In genomic region chr11:62727007-62727832, GRCh38 we compare ENCODE assay signal across 8 cellular contexts. TPM values are rescaled to one million over a fixed set of nuclear protein-coding genes. Genes with fewer than 3 reads are reported as not detected.
DNase-seq lines count a peak whose midpoint lies in the region; ATAC-seq, FAIRE-seq and TF ChIP-seq lines count a peak whose summit lies in the region.

HNRNPUL2 (minus strand) TSS chr11:62727457; CDS start chr11:62727156, 301 bp downstream.

- ATAC-seq in HG02852 (IDR thresholded peaks at IDR 0.05; ENCODE audit: unreplicated experiment) = peak; percentile 64
- peak; percentile 93 to 97 (median 94) for ATAC-seq in heart right ventricle

- peak in 1 of 6 experiments; percentile 3 for TF ChIP-seq CTCF in adrenal gland (IDR thresholded peaks at IDR 0.05)
- TF ChIP-seq CTCF in heart right ventricle (IDR thresholded peaks at IDR 0.05) = peak in 3 of 9 donors; percentile 16 to 32 (median 19)
- no peak for TF ChIP-seq CTCF in progenitor cell of endocrine pancreas (IDR thresholded peaks at IDR 0.05; ENCODE audit: unreplicated experiment)

- intact Hi-C loops in adrenal gland (cut with DNase I) (no loop called here), heart right ventricle (cut with DNase I) (loop anchor here in 4 of 10 donors (2.0 to 5.0 kb wide), 4 partner anchors 18 to 115 kb away; partner anchors contain the start of genes TAF6L (in 2 of the 4) and NXF1 (in 1 of the 4))

- peaks cover 17% of the 10 kb centered on the region for H3K36me3 Mint-ChIP-seq in progenitor cell of endocrine pancreas (ENCODE audit: insufficient read depth)

- H3K4me1 ChIP-seq in adrenal gland (replicated peaks in 1 of 2) (peaks cover 22 to 47% of the 10 kb centered on the region in 2 donors), heart right ventricle (peaks cover 12 to 70% (median 50%) of the 10 kb centered on the region in 9 donors)

- peak within 1 kb of the TSS; percentile 95 to 100 (median 96) for H3K27ac ChIP-seq in adrenal gland
- H3K27ac ChIP-seq in heart right ventricle = peak within 1 kb of the TSS; percentile 87 to 99 (median 93)

- peaks cover 0 to 27% of the 10 kb centered on the region in 2 donors for H3K36me3 ChIP-seq in adrenal gland (replicated peaks in 1 of 2)
- H3K36me3 ChIP-seq in heart right ventricle = peaks cover 0 to 47% (median 20%) of the 10 kb centered on the region in 9 donors

- 0 to 1% (median 0%) methylated on average over 14 to 94 of the region's 94 CpGs for WGBS in adrenal gland, 4 donors
- WGBS in heart right ventricle, 2 donors = 0% methylated on average over 81 to 94 of the region's 94 CpGs

- FAIRE-seq in GM12892 (lab: Jason Lieb, UNC) = peak; percentile 97

- DNase-seq in GM12892 (ENCODE audit: insufficient read length) (peak; percentile 93), NCI-H146 (lab: John Stamatoyannopoulos, UW) (peak; percentile 99), T-helper 1 cell (peak; percentile 98 to 99 (median 99)), adrenal gland (peak; percentile 97 to 99 (median 98)), heart right ventricle (peak; percentile 98 to 99), progenitor cell of endocrine pancreas (ENCODE audit: low spot score, unreplicated experiment) (peak; percentile 97), ureter (ENCODE audit: low spot score) (peak; percentile 98)

- H3K27me3 Mint-ChIP-seq in progenitor cell of endocrine pancreas = no peaks in the 10 kb centered on the region

- peak within 1 kb of the TSS; percentile 35 to 79 (median 60) for H3K4me3 ChIP-seq in adrenal gland
- H3K4me3 ChIP-seq in heart right ventricle = peak within 1 kb of the TSS; percentile 63 to 98 (median 89)

- H3K9me3 ChIP-seq in adrenal gland (replicated peaks in 1 of 3) (no peaks in the 10 kb centered on the region), heart right ventricle (no peaks in the 10 kb centered on the region)

- TF ChIP-seq POLR2A in GM12892 (IDR thresholded peaks at IDR 0.05; ENCODE audit: low read depth, low read length) = peak; percentile 98
- TF ChIP-seq POLR2A in adrenal gland (IDR thresholded peaks at IDR 0.05) = peak; percentile 83 to 95

- H3K4me3 Mint-ChIP-seq in progenitor cell of endocrine pancreas (ENCODE audit: low read depth) = peak within 1 kb of the TSS; percentile 85

- H3K27me3 ChIP-seq in adrenal gland (no peaks in the 10 kb centered on the region), heart right ventricle (no peaks in the 10 kb centered on the region)

- H3K27ac Mint-ChIP-seq in progenitor cell of endocrine pancreas = peak within 1 kb of the TSS; percentile 99

- no peaks in the 10 kb centered on the region for H3K9me3 Mint-ChIP-seq in progenitor cell of endocrine pancreas (ENCODE audit: low read depth)

- peaks cover 28% of the 10 kb centered on the region for H3K4me1 Mint-ChIP-seq in progenitor cell of endocrine pancreas (ENCODE audit: low read depth)

RNA-seq across cellular contexts. Expression of gene HNRNPUL2, which starts in this region (rescaled TPM):
- polyA plus RNA-seq in GM12892 (2012; ENCODE audit: missing spikeins) = 44.8 TPM
- total RNA-seq in adrenal gland (10 to 100 TPM; 10.3 to 34.5 (median 20.2) TPM), heart right ventricle (10 to 100 TPM; 26.9 to 40.9 (median 33.4) TPM), progenitor cell of endocrine pancreas (61.0 and 63.9 TPM in 2 replicates), ureter (50.4 TPM)
- polyA plus RNA-seq in adrenal gland (10 to 100 TPM; 23.8 to 40.2 (median 38.1) TPM), heart right ventricle (10 to 100 TPM; 21.4 to 35.3 TPM)

Comparison
In these comparisons a context has a peak if more than half of its experiments do, and no peak if none do; other contexts are left out.
1. Peak in every context shown above with its lines: DNase-seq, ATAC-seq, H3K4me3 ChIP-seq and H3K27ac ChIP-seq.